Comparison of ENCODE assay signal across 18 cellular contexts in genomic region chr7:103866919-103867318, GRCh38.
DNase-seq lines count a peak whose midpoint lies in the region; ATAC-seq and TF ChIP-seq lines count a peak whose summit lies in the region.
"Had no signal": no experiment of that assay in that cellular context is flagged by ENCODE, and none has a peak within 500 bp of the region (broad histone marks: within the 10 kb centered on the region; RNA-seq: fewer than 3 reads in every experiment).

No MANE protein-coding gene starts in this region.

- no peak overlapping the region for H3K4me3 Mint-ChIP-seq in activated T-cell treated with anti-CD3 and anti-CD28 coated beads, Interleukin-2, amount 50 U/mL, for 4 hours
- H3K4me3 Mint-ChIP-seq: central memory CD8-positive, alpha-beta T cell; endodermal cell had no signal

- no peak for TF ChIP-seq CTCF in liver (IDR thresholded peaks at IDR 0.05; ENCODE audit: low read depth, low read length, missing input control)

- no peaks in the 10 kb centered on the region for H3K4me1 Mint-ChIP-seq in activated T-cell treated with anti-CD3 and anti-CD28 coated beads, Interleukin-2, amount 50 U/mL, for 4 hours (ENCODE audit: low read depth)
- H3K4me1 Mint-ChIP-seq: central memory CD8-positive, alpha-beta T cell; endodermal cell had no signal

- peaks cover 0 to 9% (median 0%) of the 10 kb centered on the region in 4 donors for H3K27me3 ChIP-seq in liver (ENCODE audit: control insufficient read depth in 4 of 4, insufficient read depth in 4 of 4, low read length in 3 of 4)
- H3K27me3 ChIP-seq: left lung had no signal

- H3K4me3 ChIP-seq in liver (ENCODE audit: low read depth in 1 of 3, low read length in 3 of 3): no peak overlapping the region
- H3K4me3 ChIP-seq: left lung had no signal

- no peaks in the 10 kb centered on the region for H3K9me3 Mint-ChIP-seq in activated T-cell treated with anti-CD3 and anti-CD28 coated beads, Interleukin-2, amount 50 U/mL, for 4 hours
- H3K9me3 Mint-ChIP-seq: endodermal cell had no signal

- no peaks in the 10 kb centered on the region for H3K36me3 ChIP-seq in liver (ENCODE audit: control insufficient read depth in 4 of 4, insufficient read depth in 3 of 4, low read depth in 1 of 4, low read length in 3 of 4)
- H3K36me3 ChIP-seq: left lung had no signal

- ATAC-seq in HG03108 (IDR thresholded peaks at IDR 0.05; ENCODE audit: unreplicated experiment) (no peak), HG03460 (IDR thresholded peaks at IDR 0.05; ENCODE audit: unreplicated experiment) (no peak)
- ATAC-seq in activated T-cell treated with anti-CD3 and anti-CD28 coated beads, Interleukin-2, amount 50 U/mL, for 4 hours: no peak
- ATAC-seq: left lung had no signal

- DNase-seq in HuH-7.5 (ENCODE audit: low spot score) (peak; percentile 9), NCI-H2081 treated with DMSO at 0.1 percent for 48 hours (lab: John Stamatoyannopoulos, UW) (peak; percentile 94), NCI-H774 (lab: John Stamatoyannopoulos, UW) (peak; percentile 80)
- DNase-seq in activated T-cell treated with anti-CD3 and anti-CD28 coated beads, Interleukin-2, amount 50 U/mL, for 4 hours: no peak
- DNase-seq: activated CD4-positive, CD25-positive, alpha-beta regulatory T cell; activated effector memory CD4-positive, alpha-beta T cell treated with anti-CD3 and anti-CD28 coated beads, Interleukin-2, amount 50 U/mL, for 16 hours; amygdala; DMS79; endodermal cell; left lung; MV-4-11; nucleus accumbens; stimulated activated CD4-positive, alpha-beta T cell treated with anti-CD3 and anti-CD28 coated beads, Interleukin-4, amount 100 ng/mL, for 1 hour; T-helper 2 cell had no signal

- H3K27ac ChIP-seq in liver (ENCODE audit: low read depth in 1 of 2, low read length in 2 of 2): no peak overlapping the region
- H3K27ac ChIP-seq: left lung had no signal

- H3K36me3 Mint-ChIP-seq in activated T-cell treated with anti-CD3 and anti-CD28 coated beads, Interleukin-2, amount 50 U/mL, for 4 hours (ENCODE audit: insufficient read depth): no peaks in the 10 kb centered on the region

- WGBS in liver: 31% methylated on average over 4 of the region's 4 CpGs

- no peaks in the 10 kb centered on the region for H3K9me3 ChIP-seq in liver (ENCODE audit: control insufficient read depth in 4 of 4, low read length in 3 of 4)
- H3K9me3 ChIP-seq: left lung had no signal

- H3K9ac ChIP-seq in liver (ENCODE audit: low read depth in 1 of 2, low read length in 2 of 2): no peak overlapping the region

- TF ChIP-seq RAD21 in liver (IDR thresholded peaks at IDR 0.05): peak; percentile 6 to 41

- no peaks in the 10 kb centered on the region for H3K27me3 Mint-ChIP-seq in activated T-cell treated with anti-CD3 and anti-CD28 coated beads, Interleukin-2, amount 50 U/mL, for 4 hours (ENCODE audit: low read depth)
- H3K27me3 Mint-ChIP-seq: central memory CD8-positive, alpha-beta T cell had no signal

- H3K4me1 ChIP-seq in liver (ENCODE audit: control insufficient read depth in 4 of 4, insufficient read depth in 4 of 4, low read length in 3 of 4): peaks cover 0 to 4% (median 1%) of the 10 kb centered on the region in 4 donors
- H3K4me1 ChIP-seq: left lung had no signal

TF ChIP-seq in liver, 16 proteins besides CTCF, POLR2A, EP300 and RAD21:
- TF ChIP-seq, protein P1, sequence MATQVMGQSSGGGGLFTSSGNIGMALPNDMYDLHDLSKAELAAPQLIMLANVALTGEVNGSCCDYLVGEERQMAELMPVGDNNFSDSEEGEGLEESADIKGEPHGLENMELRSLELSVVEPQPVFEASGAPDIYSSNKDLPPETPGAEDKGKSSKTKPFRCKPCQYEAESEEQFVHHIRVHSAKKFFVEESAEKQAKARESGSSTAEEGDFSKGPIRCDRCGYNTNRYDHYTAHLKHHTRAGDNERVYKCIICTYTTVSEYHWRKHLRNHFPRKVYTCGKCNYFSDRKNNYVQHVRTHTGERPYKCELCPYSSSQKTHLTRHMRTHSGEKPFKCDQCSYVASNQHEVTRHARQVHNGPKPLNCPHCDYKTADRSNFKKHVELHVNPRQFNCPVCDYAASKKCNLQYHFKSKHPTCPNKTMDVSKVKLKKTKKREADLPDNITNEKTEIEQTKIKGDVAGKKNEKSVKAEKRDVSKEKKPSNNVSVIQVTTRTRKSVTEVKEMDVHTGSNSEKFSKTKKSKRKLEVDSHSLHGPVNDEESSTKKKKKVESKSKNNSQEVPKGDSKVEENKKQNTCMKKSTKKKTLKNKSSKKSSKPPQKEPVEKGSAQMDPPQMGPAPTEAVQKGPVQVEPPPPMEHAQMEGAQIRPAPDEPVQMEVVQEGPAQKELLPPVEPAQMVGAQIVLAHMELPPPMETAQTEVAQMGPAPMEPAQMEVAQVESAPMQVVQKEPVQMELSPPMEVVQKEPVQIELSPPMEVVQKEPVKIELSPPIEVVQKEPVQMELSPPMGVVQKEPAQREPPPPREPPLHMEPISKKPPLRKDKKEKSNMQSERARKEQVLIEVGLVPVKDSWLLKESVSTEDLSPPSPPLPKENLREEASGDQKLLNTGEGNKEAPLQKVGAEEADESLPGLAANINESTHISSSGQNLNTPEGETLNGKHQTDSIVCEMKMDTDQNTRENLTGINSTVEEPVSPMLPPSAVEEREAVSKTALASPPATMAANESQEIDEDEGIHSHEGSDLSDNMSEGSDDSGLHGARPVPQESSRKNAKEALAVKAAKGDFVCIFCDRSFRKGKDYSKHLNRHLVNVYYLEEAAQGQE (IDR thresholded peaks at IDR 0.05): no peak
- TF ChIP-seq FOXA2 (IDR thresholded peaks at IDR 0.05) (peak; percentile 70), FOXA1 (IDR thresholded peaks at IDR 0.05) (peak; percentile 56)
